Comparison of ENCODE assay signal across 13 cellular contexts in genomic region chr3:46867550-46867898, GRCh38. TPM values are rescaled to one million over a fixed set of nuclear protein-coding genes. Genes with fewer than 3 reads are reported as not detected.
DNase-seq lines count a peak whose midpoint lies in the region; ATAC-seq and TF ChIP-seq lines count a peak whose summit lies in the region.
"Had no signal": no experiment of that assay in that cellular context is flagged by ENCODE, and none has a peak within 500 bp of the region (broad histone marks: within the 10 kb centered on the region; RNA-seq: fewer than 3 reads in every experiment).

No MANE protein-coding gene starts in this region.

- DNase-seq in right cardiac atrium = peak; percentile 91 to 96 (median 96)
- peak; percentile 21 for DNase-seq in pons (ENCODE audit: low spot score)
- DNase-seq in stimulated activated naive CD4-positive, alpha-beta T cell (lab: John Stamatoyannopoulos, UW) = no peak
- DNase-seq in HAP-1 (ENCODE audit: low spot score in 2 of 2) = no peak
- no peak for DNase-seq in erythroblast (lab: John Stamatoyannopoulos, UW)
- DNase-seq: activated CD4-positive, alpha-beta memory T cell treated with anti-CD3 and anti-CD28 coated beads for 36 hours; activated naive CD8-positive, alpha-beta T cell treated with anti-CD3 and anti-CD28 coated beads, Interleukin-2, amount 10 ng/mL, durations not matched to agents 7 days and 5 days; NCI-H748 treated with DMSO at 0.1 percent for 48 hours; stimulated activated CD4-positive, alpha-beta T cell treated with anti-CD3 and anti-CD28 coated beads, Interleukin-2, amount 100 ng/mL, for 24 hours had no signal

- no peak for TF ChIP-seq POLR2A in erythroblast (IDR thresholded peaks at IDR 0.05; ENCODE audit: low read length)

- H3K9me3 ChIP-seq in right cardiac atrium (ENCODE audit: control insufficient read depth, low read length) (no peaks in the 10 kb centered on the region), HAP-1 (no peaks in the 10 kb centered on the region)

- in situ Hi-C loops in HAP-1 (cut with MboI; ENCODE audit: low sequenced_read_pairs) = no loop called here

- H3K4me1 ChIP-seq in right cardiac atrium (ENCODE audit: control insufficient read depth, insufficient read depth, low read length) (peaks cover 25% of the 10 kb centered on the region), HAP-1 (no peaks in the 10 kb centered on the region)

- no peaks in the 10 kb centered on the region for H3K27me3 ChIP-seq in right cardiac atrium (ENCODE audit: control insufficient read depth, insufficient read depth)
- H3K27me3 ChIP-seq in HAP-1 (ENCODE audit: low read depth) = no peaks in the 10 kb centered on the region

- WGBS in right cardiac atrium = 22% methylated on average over 15 of the region's 15 CpGs

- peak; percentile 93 to 94 for ATAC-seq in right cardiac atrium
- ATAC-seq in HG02938 (IDR thresholded peaks at IDR 0.05; ENCODE audit: unreplicated experiment) = no peak

- H3K36me3 ChIP-seq in HAP-1 (replicated peaks) = no peaks in the 10 kb centered on the region

- H3K4me3 ChIP-seq in right cardiac atrium (ENCODE audit: low read length) (no peak overlapping the region), HAP-1 (no peak overlapping the region)

- peak overlapping the region; percentile 84 for H3K27ac ChIP-seq in cingulate gyrus (ENCODE audit: low read depth, low read length)
- H3K27ac ChIP-seq in right cardiac atrium (ENCODE audit: low read length) = peak overlapping the region; percentile 60
- H3K27ac ChIP-seq: epithelial cell of prostate had no signal

- intact Hi-C loops in right cardiac atrium (cut with DNase I) = loop anchor here in 2 of 4 donors (2.0 to 10.0 kb wide), 3 partner anchors 27 to 163 kb away; partner anchors contain the start of gene TMIE (in 1 of the 2)

RNA-seq across cellular contexts. Expression of gene MYL3, which starts 4.3 kb away (rescaled TPM):
- 100 to 1,000 TPM in 3 of 4 donors, 10 to 100 TPM in 1; 42.7 to 442 (median 293) TPM for total RNA-seq in right cardiac atrium
- polyA plus RNA-seq in right cardiac atrium = 1,012 TPM
- total RNA-seq: activated CD4-positive, alpha-beta memory T cell treated with anti-CD3 and anti-CD28 coated beads for 36 hours; activated naive CD8-positive, alpha-beta T cell treated with anti-CD3 and anti-CD28 coated beads, Interleukin-2, amount 10 ng/mL, durations not matched to agents 7 days and 5 days; H4 had no signal

RNA-seq across cellular contexts. Expression of gene PTH1R, which starts 10.0 kb away (rescaled TPM):
- total RNA-seq in right cardiac atrium = 10 to 100 TPM in 3 of 4 donors, 1 to 10 TPM in 1; 9.3 to 15.6 (median 12.6) TPM
- 18.5 TPM for polyA plus RNA-seq in right cardiac atrium
- total RNA-seq: activated CD4-positive, alpha-beta memory T cell treated with anti-CD3 and anti-CD28 coated beads for 36 hours; activated naive CD8-positive, alpha-beta T cell treated with anti-CD3 and anti-CD28 coated beads, Interleukin-2, amount 10 ng/mL, durations not matched to agents 7 days and 5 days had no signal

Comparison
In these comparisons a context has a peak if more than half of its experiments do, and no peak if none do; other contexts are left out.
1. DNase-seq: peak in right cardiac atrium (3 of 3) and pons (single experiment); none in stimulated activated naive CD4-positive, alpha-beta T cell (0 of 6), HAP-1 (0 of 2) and erythroblast (0 of 2).